ENCODE assay signal across 9 cellular contexts in the genomic region with DNA sequence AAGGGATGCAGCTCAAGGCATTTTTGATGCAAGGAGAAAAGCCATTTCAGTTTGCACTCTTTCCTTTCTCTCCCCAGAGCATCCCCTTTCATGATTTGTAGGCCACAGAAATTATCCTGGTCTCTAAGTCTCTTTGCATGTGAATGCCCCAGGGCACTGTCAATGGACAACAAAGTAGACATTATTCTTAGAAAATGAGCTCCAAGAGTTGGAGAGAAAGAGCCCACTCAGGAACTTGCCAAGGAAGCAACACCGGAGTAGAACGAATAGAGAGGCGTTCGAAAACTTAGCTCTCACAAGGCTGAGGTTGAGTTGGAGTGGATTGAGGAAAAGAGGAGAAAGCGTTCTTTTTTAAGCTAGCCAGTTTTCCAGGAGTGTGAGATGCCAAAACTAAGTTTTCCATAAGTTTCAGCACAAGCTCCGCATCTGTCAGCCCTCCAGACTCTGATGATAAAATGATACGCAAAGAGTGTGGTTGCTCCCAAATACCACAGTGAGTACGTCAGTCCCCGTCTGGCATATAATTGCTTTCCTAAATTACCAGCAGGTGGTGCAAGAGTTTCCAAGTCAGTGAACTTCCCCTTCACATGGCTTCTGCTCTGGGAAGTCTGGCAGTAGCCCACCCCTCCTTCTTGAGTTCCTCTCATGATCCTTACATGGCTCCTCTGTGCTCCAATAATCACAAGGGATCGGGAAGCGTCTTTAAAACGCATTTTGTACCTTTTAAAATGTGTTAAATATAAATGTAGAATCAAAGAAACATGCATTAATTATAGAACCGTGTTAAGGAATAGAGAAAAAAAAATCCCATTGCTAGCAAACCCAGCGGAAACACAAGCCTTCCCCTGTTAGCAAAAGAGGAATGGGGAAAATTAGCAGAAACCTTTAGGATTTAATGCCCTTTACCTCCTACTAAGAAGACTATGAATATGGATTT.
A peak's percentile ranks its signal among the peaks of the same experiment; 100 is the strongest.
DNase-seq lines count a peak whose midpoint lies in the region; ATAC-seq and TF ChIP-seq lines count a peak whose summit lies in the region.
"Had no signal": no experiment of that assay in that cellular context is flagged by ENCODE, and none has a peak within 500 bp of the region (broad histone marks: within the 10 kb centered on the region; RNA-seq: fewer than 3 reads in every experiment).

No MANE protein-coding gene starts in this region.

- ATAC-seq in GM21619 (IDR thresholded peaks at IDR 0.05; ENCODE audit: unreplicated experiment): peak; percentile 71

- peak; percentile 69 for TF ChIP-seq CTCF in mesothelial cell of epicardium (IDR thresholded peaks at IDR 0.05; ENCODE audit: unreplicated experiment)

- peaks cover 18% of the 10 kb centered on the region for H3K4me1 Mint-ChIP-seq in mesothelial cell of epicardium
- no peaks in the 10 kb centered on the region for H3K4me1 Mint-ChIP-seq in activated T-helper 2 cell treated with anti-CD3 and anti-CD28 coated beads, Interferon-gamma antibody, Interleukin-2, Interleukin-4, amounts not matched to agents 10 μg/mL and 5 μg/mL and 100 μg/mL, durations not matched to agents 14 hours and 24 hours and 36 hours (ENCODE audit: low read depth)

- H3K4me3 Mint-ChIP-seq in mesothelial cell of epicardium: no peak overlapping the region
- H3K4me3 Mint-ChIP-seq in activated T-helper 2 cell treated with anti-CD3 and anti-CD28 coated beads, Interferon-gamma antibody, Interleukin-2, Interleukin-4, amounts not matched to agents 10 μg/mL and 5 μg/mL and 100 μg/mL, durations not matched to agents 14 hours and 24 hours and 36 hours (ENCODE audit: low read depth): no peak overlapping the region
- H3K4me3 Mint-ChIP-seq: activated naive CD8-positive, alpha-beta T cell had no signal

- DNase-seq in GM03348 (ENCODE audit: low spot score): peak; percentile 69
- DNase-seq in M059J (ENCODE audit: low read depth): peak; percentile 56
- peak; percentile 48 to 81 for DNase-seq in SHP77 (lab: John Stamatoyannopoulos, UW)
- peak; percentile 26 for DNase-seq in epithelial cell of prostate (ENCODE audit: low read depth, low spot score)
- peak; percentile 24 to 58 for DNase-seq in mesothelial cell of epicardium (ENCODE audit: low spot score in 2 of 2, unreplicated experiment in 2 of 2)
- no peak for DNase-seq in T1000 (lab: John Stamatoyannopoulos, UW)
- no peak for DNase-seq in activated T-helper 2 cell treated with anti-CD3 and anti-CD28 coated beads, Interferon-gamma antibody, Interleukin-2, Interleukin-4, amounts not matched to agents 10 μg/mL and 5 μg/mL and 100 μg/mL, durations not matched to agents 14 hours and 24 hours and 36 hours (ENCODE audit: low spot score)

- no peaks in the 10 kb centered on the region for H3K27me3 Mint-ChIP-seq in mesothelial cell of epicardium (ENCODE audit: low read depth)
- no peaks in the 10 kb centered on the region for H3K27me3 Mint-ChIP-seq in activated T-helper 2 cell treated with anti-CD3 and anti-CD28 coated beads, Interferon-gamma antibody, Interleukin-2, Interleukin-4, amounts not matched to agents 10 μg/mL and 5 μg/mL and 100 μg/mL, durations not matched to agents 14 hours and 24 hours and 36 hours (ENCODE audit: low read depth)
- H3K27me3 Mint-ChIP-seq: activated naive CD8-positive, alpha-beta T cell had no signal

- intact Hi-C loops in activated T-helper 2 cell treated with anti-CD3 and anti-CD28 coated beads, Interferon-gamma antibody, Interleukin-2, Interleukin-4, amounts not matched to agents 10 μg/mL and 5 μg/mL and 100 μg/mL, durations not matched to agents 14 hours and 24 hours and 36 hours (cut with micrococcal nuclease): loop anchor here (5.0 kb wide), 1 partner anchor 1251 kb away; the partner anchor contains the start of gene BCL11A

- H3K9me3 Mint-ChIP-seq in mesothelial cell of epicardium: no peaks in the 10 kb centered on the region
- no peaks in the 10 kb centered on the region for H3K9me3 Mint-ChIP-seq in activated T-helper 2 cell treated with anti-CD3 and anti-CD28 coated beads, Interferon-gamma antibody, Interleukin-2, Interleukin-4, amounts not matched to agents 10 μg/mL and 5 μg/mL and 100 μg/mL, durations not matched to agents 14 hours and 24 hours and 36 hours

- H3K27ac Mint-ChIP-seq in mesothelial cell of epicardium: no peak overlapping the region
- no peak overlapping the region for H3K27ac Mint-ChIP-seq in activated T-helper 2 cell treated with anti-CD3 and anti-CD28 coated beads, Interferon-gamma antibody, Interleukin-2, Interleukin-4, amounts not matched to agents 10 μg/mL and 5 μg/mL and 100 μg/mL, durations not matched to agents 14 hours and 24 hours and 36 hours
- H3K27ac Mint-ChIP-seq: activated naive CD8-positive, alpha-beta T cell had no signal

- H3K27ac ChIP-seq in epithelial cell of prostate: no peak overlapping the region

- no peaks in the 10 kb centered on the region for H3K36me3 Mint-ChIP-seq in mesothelial cell of epicardium
- H3K36me3 Mint-ChIP-seq in activated T-helper 2 cell treated with anti-CD3 and anti-CD28 coated beads, Interferon-gamma antibody, Interleukin-2, Interleukin-4, amounts not matched to agents 10 μg/mL and 5 μg/mL and 100 μg/mL, durations not matched to agents 14 hours and 24 hours and 36 hours (ENCODE audit: low read depth): no peaks in the 10 kb centered on the region
- H3K36me3 Mint-ChIP-seq: activated naive CD8-positive, alpha-beta T cell had no signal

Comparison
In these comparisons a context has a peak if more than half of its experiments do, and no peak if none do; other contexts are left out.
1. DNase-seq: peak in GM03348 (single experiment), M059J (single experiment), SHP77 (2 of 2), epithelial cell of prostate (single experiment) and mesothelial cell of epicardium (2 of 2); none in T1000 (single experiment) and activated T-helper 2 cell treated with anti-CD3 and anti-CD28 coated beads, Interferon-gamma antibody, Interleukin-2, Interleukin-4, amounts not matched to agents 10 μg/mL and 5 μg/mL and 100 μg/mL, durations not matched to agents 14 hours and 24 hours and 36 hours (single experiment).